Comparison of ENCODE assay signal across 25 cellular contexts in the genomic region with DNA sequence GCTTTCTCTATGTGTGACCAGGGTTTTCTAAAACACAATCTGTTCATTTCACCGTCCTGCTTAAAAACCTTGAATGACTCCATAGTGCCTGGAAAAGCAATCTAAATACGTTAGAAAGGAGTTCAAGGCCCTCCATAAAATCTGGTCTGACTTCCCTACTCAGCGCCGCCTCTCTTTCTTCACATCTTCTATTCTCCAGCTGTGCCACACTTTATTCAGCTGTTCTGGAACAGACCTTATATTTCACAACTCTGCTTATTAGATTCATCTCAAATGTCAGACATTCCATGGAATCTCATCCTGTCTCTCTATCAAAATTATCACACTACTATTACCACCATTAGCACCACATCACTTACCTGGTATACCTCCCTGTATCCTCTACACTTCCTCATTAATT.
"Had no signal": no experiment of that assay in that cellular context is flagged by ENCODE, and none has a peak within 500 bp of the region (broad histone marks: within the 10 kb centered on the region; RNA-seq: fewer than 3 reads in every experiment).

No MANE protein-coding gene starts in this region.

- DNase-seq: central memory CD4-positive, alpha-beta T cell; dorsolateral prefrontal cortex; effector CD4-positive, alpha-beta T cell; endodermal cell; foreskin melanocyte; glutamatergic neuron; hypothalamus; kidney; left lung; lower lobe of right lung; naive thymus-derived CD8-positive, alpha-beta T cell; nephron progenitor cell; nucleus accumbens; psoas muscle; right lobe of liver; stimulated activated CD4-positive, alpha-beta T cell treated with anti-CD3 and anti-CD28 coated beads, Interleukin-2, amount 100 ng/mL, for 24 hours; stimulated activated CD4-positive, alpha-beta T cell treated with anti-CD3 and anti-CD28 coated beads, Interleukin-4, amount 100 ng/mL, for 24 hours; stimulated activated naive CD8-positive, alpha-beta T cell treated with anti-CD3 and anti-CD28 coated beads, Interleukin-15, Interleukin-2, amounts not matched to agents 100 U/mL and 50 U/mL, for 24 hours; thyroid gland; trophoblast cell had no signal

- H3K36me3 Mint-ChIP-seq: naive thymus-derived CD8-positive, alpha-beta T cell; stimulated activated effector memory CD8-positive, alpha-beta T cell treated with anti-CD3 and anti-CD28 coated beads, Interleukin-12 subunit alpha, Interleukin-12 subunit beta, amount 100 ng/mL, for 72 hours had no signal

- H3K9me3 Mint-ChIP-seq: endodermal cell; naive thymus-derived CD8-positive, alpha-beta T cell; nephron progenitor cell; stimulated activated effector memory CD8-positive, alpha-beta T cell treated with anti-CD3 and anti-CD28 coated beads, Interleukin-12 subunit alpha, Interleukin-12 subunit beta, amount 100 ng/mL, for 72 hours had no signal

- H3K27ac Mint-ChIP-seq: endodermal cell; naive thymus-derived CD8-positive, alpha-beta T cell; nephron progenitor cell; stimulated activated effector memory CD8-positive, alpha-beta T cell treated with anti-CD3 and anti-CD28 coated beads, Interleukin-12 subunit alpha, Interleukin-12 subunit beta, amount 100 ng/mL, for 72 hours had no signal

- H3K4me1 ChIP-seq: left lung, lower lobe of right lung, psoas muscle, thyroid gland had no signal

- H3K36me3 ChIP-seq: left lung, lower lobe of right lung, right lobe of liver, thyroid gland had no signal

- FAIRE-seq: bronchial epithelial cell, colon, kidney had no signal

- ATAC-seq: esophagus mucosa; left lung; lower lobe of right lung; naive thymus-derived CD8-positive, alpha-beta T cell; right lobe of liver; stimulated activated effector memory CD8-positive, alpha-beta T cell treated with anti-CD3 and anti-CD28 coated beads, Interleukin-12 subunit alpha, Interleukin-12 subunit beta, amount 100 ng/mL, for 72 hours; stimulated activated naive CD8-positive, alpha-beta T cell treated with anti-CD3 and anti-CD28 coated beads, Interleukin-15, Interleukin-2, amounts not matched to agents 100 U/mL and 50 U/mL, for 24 hours had no signal

- H3K4me1 Mint-ChIP-seq: endodermal cell; naive thymus-derived CD8-positive, alpha-beta T cell; stimulated activated effector memory CD8-positive, alpha-beta T cell treated with anti-CD3 and anti-CD28 coated beads, Interleukin-12 subunit alpha, Interleukin-12 subunit beta, amount 100 ng/mL, for 72 hours had no signal

- H3K4me3 Mint-ChIP-seq: endodermal cell; naive thymus-derived CD8-positive, alpha-beta T cell; nephron progenitor cell; stimulated activated effector memory CD8-positive, alpha-beta T cell treated with anti-CD3 and anti-CD28 coated beads, Interleukin-12 subunit alpha, Interleukin-12 subunit beta, amount 100 ng/mL, for 72 hours had no signal

- H3K27ac ChIP-seq: epithelial cell of prostate, left lung, lower lobe of right lung, psoas muscle, right lobe of liver, thyroid gland had no signal

- H3K9me3 ChIP-seq: left lung, lower lobe of right lung, psoas muscle, right lobe of liver, thyroid gland had no signal

- H3K27me3 ChIP-seq: dorsolateral prefrontal cortex, left lung, right lobe of liver, thyroid gland had no signal

- H3K4me3 ChIP-seq: left lung, lower lobe of right lung, psoas muscle, right lobe of liver, thyroid gland had no signal
